20 cellular contexts compared by ENCODE assay signal in the genomic region with DNA sequence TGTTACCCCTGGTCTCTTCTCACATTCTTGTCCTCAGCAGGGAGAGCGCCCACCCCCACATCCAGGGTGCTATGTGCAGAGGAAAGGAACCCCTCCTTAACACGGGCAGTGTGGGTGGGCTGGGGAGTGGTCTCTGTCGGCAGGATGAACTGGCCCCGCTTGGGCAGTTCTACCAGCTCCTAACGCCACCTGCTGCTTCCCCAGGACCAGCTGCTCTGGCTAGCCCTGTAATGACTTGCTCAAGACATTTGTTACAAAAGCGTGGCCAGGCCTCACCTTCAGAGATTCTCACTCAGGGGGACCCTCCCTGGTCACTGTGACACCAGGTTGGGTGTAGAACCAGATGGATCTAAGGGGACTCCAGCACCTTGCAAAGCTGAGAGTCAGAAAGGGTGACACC.
DNase-seq lines count a peak whose midpoint lies in the region; ATAC-seq, FAIRE-seq and TF ChIP-seq lines count a peak whose summit lies in the region.
"Had no signal": no experiment of that assay in that cellular context is flagged by ENCODE, and none has a peak within 500 bp of the region (broad histone marks: within the 10 kb centered on the region; RNA-seq: fewer than 3 reads in every experiment).

No MANE protein-coding gene starts in this region.

- TF ChIP-seq RAD21 in HepG2 (CRISPR knock-in tag; IDR thresholded peaks at IDR 0.05): no peak

- TF ChIP-seq CTCF in HepG2 (CRISPR knock-in tag; IDR thresholded peaks at IDR 0.05) (peak; percentile 44), right lobe of liver (IDR thresholded peaks at IDR 0.05) (no peak), Panc1 (IDR thresholded peaks at IDR 0.05) (no peak)

- ATAC-seq in HepG2 (peak; percentile 38), right lobe of liver (no peak), Panc1 (peak; percentile 57; the same call in 1 of the 2 replicates), HG03045 (IDR thresholded peaks at IDR 0.05; ENCODE audit: unreplicated experiment) (no peak)
- ATAC-seq: T-helper 17 cell had no signal

- H3K4me3 ChIP-seq in HepG2 (replicated peaks in 1 of 3; ENCODE audit: insufficient read depth in 1 of 3, low read depth in 2 of 3, low read length in 3 of 3) (no peak overlapping the region), right lobe of liver (no peak overlapping the region), Panc1 (ENCODE audit: low read depth in 2 of 2, low read length in 2 of 2) (no peak overlapping the region)
- H3K4me3 ChIP-seq: MG63, PC-9 had no signal

- CTCF ChIA-PET in HepG2 (lab: Yijun Ruan, JAX; ENCODE audit: low intra/inter-chr PET ratio, low total read pairs) (no interaction called here), Panc1 (lab: Charles Lee) (no interaction called here)

- no peak for TF ChIP-seq EP300 in HepG2 (IDR thresholded peaks at IDR 0.05; ENCODE audit: low read depth in 2 of 2, low read length in 2 of 2)
- TF ChIP-seq EP300 in HepG2 (CRISPR knock-in tag; IDR thresholded peaks at IDR 0.05; ENCODE audit: borderline replicate concordance): no peak

- no peak for FAIRE-seq in HepG2 (lab: Jason Lieb, UNC)
- FAIRE-seq: G401.6 had no signal

- H3K9me3 ChIP-seq in HepG2 (ENCODE audit: low read length) (no peaks in the 10 kb centered on the region), right lobe of liver (no peaks in the 10 kb centered on the region), Panc1 (ENCODE audit: control insufficient read depth, insufficient read depth, low read depth, low read length) (no peaks in the 10 kb centered on the region)
- H3K9me3 ChIP-seq: Caco-2, MG63 had no signal

- POLR2A ChIA-PET in HepG2 (lab: Yijun Ruan, JAX) (no interaction called here), Panc1 (lab: Charles Lee) (no interaction called here)

- H3K4me2 ChIP-seq in HepG2 (ENCODE audit: low read depth, low read length): no peak overlapping the region
- H3K4me2 ChIP-seq: KMS-11, PC-9 had no signal

- intact Hi-C loops in HepG2 (cut with micrococcal nuclease; ENCODE audit: unreplicated experiment) (no loop called here), right lobe of liver (cut with DNase I) (loop anchor here (5.0 to 10.0 kb wide), 4 partner anchors 77 to 233 kb away; a partner anchor contains a TSS), Panc1 (cut with micrococcal nuclease; ENCODE audit: unreplicated experiment) (no loop called here)

- DNase-seq in HepG2 (ENCODE audit: low spot score) (no peak), right lobe of liver (no peak), Panc1 (ENCODE audit: low read depth, low spot score) (no peak), iPS-NIHi11 (ENCODE audit: low spot score) (peak; percentile 56), amygdala (lab: John Stamatoyannopoulos, UW) (no peak), NCI-H1694 treated with DMSO at 0.1 percent for 48 hours (lab: John Stamatoyannopoulos, UW) (no peak)
- DNase-seq: Caco-2; CD4-positive, CD25-positive, alpha-beta regulatory T cell; DMS79 treated with DMSO at 0.1 percent for 48 hours; HCEC 1CT; MG63; NCI-H1092; NCI-H146; NCI-H2081 treated with DMSO at 0.1 percent for 48 hours; PC-9; SHP77; T-helper 17 cell had no signal

- BruUV-seq in HepG2 (replicated peaks; lab: Mats Ljungman, UMichigan) (no TSS peak), Panc1 (replicated peaks; lab: Mats Ljungman, UMichigan) (no TSS peak)

- H3K79me2 ChIP-seq in HepG2 (ENCODE audit: insufficient read depth, low read length): no peaks in the 10 kb centered on the region

- no peaks in the 10 kb centered on the region for H4K20me1 ChIP-seq in HepG2 (ENCODE audit: insufficient read depth, low read length)

- WGBS in HepG2 (ENCODE audit: low lambda C conversion rate): 17% methylated on average over 3 of the region's 6 CpGs
- 63% methylated on average over 5 of the region's 6 CpGs for WGBS in right lobe of liver (ENCODE audit: insufficient coverage, low coverage, low lambda C conversion rate, missing lambda C conversion rate)

- H3K36me3 ChIP-seq in HepG2 (replicated peaks in 1 of 2; ENCODE audit: control insufficient read depth in 1 of 2, insufficient read depth in 2 of 2, low read length in 2 of 2) (no peaks in the 10 kb centered on the region), right lobe of liver (no peaks in the 10 kb centered on the region), Panc1 (ENCODE audit: control insufficient read depth, insufficient read depth, low read length) (no peaks in the 10 kb centered on the region)
- H3K36me3 ChIP-seq: MG63 had no signal

- no peak overlapping the region for H2AFZ ChIP-seq in HepG2 (ENCODE audit: low read length)
- H2AFZ ChIP-seq: PC-9 had no signal

- H3K27ac ChIP-seq in HepG2 (ENCODE audit: extremely low read length, insufficient read depth, low read length) (no peak overlapping the region), right lobe of liver (no peak overlapping the region), Panc1 (ENCODE audit: low read length) (no peak overlapping the region)
- H3K27ac ChIP-seq: KMS-11, PC-9 had no signal

- H3K4me1 ChIP-seq in HepG2 (ENCODE audit: insufficient read depth, low read length) (no peaks in the 10 kb centered on the region), right lobe of liver (no peaks in the 10 kb centered on the region), Panc1 (ENCODE audit: control insufficient read depth, insufficient read depth, low read length) (no peaks in the 10 kb centered on the region)
- H3K4me1 ChIP-seq: Caco-2 had no signal

- H3K27me3 ChIP-seq in HepG2 (ENCODE audit: control insufficient read depth in 1 of 2, insufficient read depth in 2 of 2, low read length in 2 of 2) (peaks cover 1 to 7% of the 10 kb centered on the region in 2 experiments; a peak in 2 of 5 replicates), right lobe of liver (no peaks in the 10 kb centered on the region), Panc1 (ENCODE audit: control insufficient read depth, insufficient read depth, low read length) (no peaks in the 10 kb centered on the region)
- H3K27me3 ChIP-seq: MG63 had no signal

- in situ Hi-C loops in HepG2 (cut with HindIII; ENCODE audit: extremely low pct_ligation_motif_present, low pct_unique_long_range_greater_than_20kb): loop anchor here (10.0 kb wide), 1 partner anchor 233 kb away; no protein-coding TSS in a partner anchor
- in situ Hi-C loops in Panc1 (cut with HindIII; ENCODE audit: low pct_unique_long_range_greater_than_20kb, low sequenced_read_pairs): no loop called here

- TF ChIP-seq POLR2A in HepG2 (IDR thresholded peaks at IDR 0.05; ENCODE audit: insufficient read depth in 1 of 2, low read depth in 2 of 2, low read length in 2 of 2) (no peak), right lobe of liver (IDR thresholded peaks at IDR 0.05) (no peak)

- H3K9ac ChIP-seq in HepG2 (ENCODE audit: insufficient read depth, low read depth, low read length): no peak overlapping the region
- H3K9ac ChIP-seq: KMS-11 had no signal

TF ChIP-seq in HepG2, 621 proteins besides CTCF, POLR2A, EP300 and RAD21:
- no peak for TF ChIP-seq ZBTB38 (CRISPR knock-in tag; IDR thresholded peaks at IDR 0.05)
- no peak for TF ChIP-seq ZNF234 (CRISPR knock-in tag; conservative IDR thresholded peaks at IDR 0.05)
- TF ChIP-seq STAG1 (CRISPR knock-in tag; IDR thresholded peaks at IDR 0.05): peak; percentile 26; the same call in 1 of the 2 replicates
- no peak for TF ChIP-seq ZNF773 (CRISPR knock-in tag; IDR thresholded peaks at IDR 0.05; ENCODE audit: borderline replicate concordance)
- no peak for TF ChIP-seq ZNF589 (CRISPR knock-in tag; conservative IDR thresholded peaks at IDR 0.05)
- no peak for TF ChIP-seq SALL1 (CRISPR knock-in tag; IDR thresholded peaks at IDR 0.05)
- TF ChIP-seq SRSF1 (optimal IDR thresholded peaks at IDR 0.05; ENCODE audit: low read depth, low read length): no peak
- TF ChIP-seq ZSCAN29 (CRISPR knock-in tag; conservative IDR thresholded peaks at IDR 0.05): no peak
TF ChIP-seq in HepG2: peak in this region for 1.

Comparison
In these comparisons a context has a peak if more than half of its experiments do, and no peak if none do; other contexts are left out.
1. ATAC-seq: peak in HepG2 (single experiment) and Panc1 (single experiment); none in right lobe of liver (0 of 4) and HG03045 (single experiment).
2. intact Hi-C loops: an anchor here in right lobe of liver (5.0 to 10.0 kb wide); none called in HepG2 and Panc1.